Comparison of ENCODE assay signal across 8 cellular contexts in genomic region chr6:156988276-156989158, GRCh38.
A peak's percentile ranks its signal among the peaks of the same experiment; 100 is the strongest.
DNase-seq lines count a peak whose midpoint lies in the region; ATAC-seq and TF ChIP-seq lines count a peak whose summit lies in the region.

No MANE protein-coding gene starts in this region.

- H3K27ac ChIP-seq in VCaP (peak overlapping the region; percentile 86), ascending aorta (no peak overlapping the region)

- H3K27me3 Mint-ChIP-seq in Caco-2 (ENCODE audit: insufficient read depth, unreplicated experiment) (no peaks in the 10 kb centered on the region), nephron progenitor cell (ENCODE audit: low read depth, poor library complexity) (no peaks in the 10 kb centered on the region)

- TF ChIP-seq CTCF in Caco-2 (IDR thresholded peaks at IDR 0.05; ENCODE audit: insufficient read depth in 1 of 2, low read depth in 1 of 2, low read length in 1 of 2, severe bottlenecking in 1 of 2, unreplicated experiment in 1 of 2) (no peak), VCaP (conservative IDR thresholded peaks at IDR 0.05) (no peak), nephron progenitor cell (IDR thresholded peaks at IDR 0.05) (no peak), ascending aorta (IDR thresholded peaks at IDR 0.05) (no peak)

- CTCF ChIA-PET in Caco-2 (lab: Charles Lee): no interaction called here

- H3K36me3 ChIP-seq in Caco-2 (ENCODE audit: control insufficient read depth, insufficient read depth, low read length): no peaks in the 10 kb centered on the region
- no peaks in the 10 kb centered on the region for H3K36me3 ChIP-seq in ascending aorta

- peaks cover 31% of the 10 kb centered on the region for H3K4me1 Mint-ChIP-seq in Caco-2 (ENCODE audit: low read depth, unreplicated experiment)
- peaks cover 42% of the 10 kb centered on the region for H3K4me1 Mint-ChIP-seq in nephron progenitor cell

- intact Hi-C loops in Caco-2 (cut with micrococcal nuclease; ENCODE audit: unreplicated experiment) (no loop called here), ascending aorta (cut with DNase I) (no loop called here)

- H3K4me1 ChIP-seq in Caco-2: peaks cover 33% of the 10 kb centered on the region
- peaks cover 0 to 14% of the 10 kb centered on the region in 2 donors for H3K4me1 ChIP-seq in ascending aorta

- no TSS peak for BruUV-seq in Caco-2 (replicated peaks; lab: Mats Ljungman, UMichigan)

- peak; percentile 62 for ATAC-seq in GM19328 (IDR thresholded peaks at IDR 0.05; ENCODE audit: unreplicated experiment)
- peak; percentile 70 for ATAC-seq in HG03175 (IDR thresholded peaks at IDR 0.05; ENCODE audit: unreplicated experiment)

- H3K4me3 Mint-ChIP-seq in Caco-2 (ENCODE audit: unreplicated experiment) (peak overlapping the region; percentile 6), nephron progenitor cell (no peak overlapping the region)

- no peaks in the 10 kb centered on the region for H3K27me3 ChIP-seq in Caco-2 (replicated peaks; ENCODE audit: control insufficient read depth, insufficient read depth, low read length)
- no peaks in the 10 kb centered on the region for H3K27me3 ChIP-seq in ascending aorta

- DNase-seq in Caco-2 (peak; percentile 20 to 57), nephron progenitor cell (peak; percentile 14), SIG-M5 treated with dmso at 0.1 percent for 504 hours (lab: John Stamatoyannopoulos, UW; ENCODE audit: unreplicated experiment) (no peak), SIG-M5 (lab: John Stamatoyannopoulos, UW) (no peak), ascending aorta (ENCODE audit: low spot score in 2 of 2) (no peak)

- H3K36me3 Mint-ChIP-seq in Caco-2 (ENCODE audit: insufficient read depth, unreplicated experiment) (peaks cover 7% of the 10 kb centered on the region), nephron progenitor cell (ENCODE audit: low read depth) (no peaks in the 10 kb centered on the region)

- H3K4me3 ChIP-seq in Caco-2 (ENCODE audit: low read depth, low read length) (no peak overlapping the region), ascending aorta (no peak overlapping the region)

- no peaks in the 10 kb centered on the region for H3K9me3 Mint-ChIP-seq in Caco-2 (ENCODE audit: unreplicated experiment)
- no peaks in the 10 kb centered on the region for H3K9me3 Mint-ChIP-seq in nephron progenitor cell

- POLR2A ChIA-PET in Caco-2 (lab: Charles Lee): no interaction called here

- H3K9me3 ChIP-seq in Caco-2 (no peaks in the 10 kb centered on the region), ascending aorta (no peaks in the 10 kb centered on the region)

- H3K27ac Mint-ChIP-seq in Caco-2 (ENCODE audit: unreplicated experiment): no peak overlapping the region
- peak overlapping the region; percentile 20 for H3K27ac Mint-ChIP-seq in nephron progenitor cell

Comparison
In these comparisons a context has a peak if more than half of its experiments do, and no peak if none do; other contexts are left out.
1. DNase-seq: peak in Caco-2 (2 of 2) and nephron progenitor cell (single experiment); none in SIG-M5 treated with dmso at 0.1 percent for 504 hours (single experiment), SIG-M5 (single experiment) and ascending aorta (0 of 2).